Comparison of ENCODE assay signal across 1 cellular context in genomic region chr10:113060221-113061053, GRCh38.
TF ChIP-seq lines count a peak whose summit lies in the region.

No MANE protein-coding gene starts in this region.

TF ChIP-seq in GM23338, 12 proteins besides CTCF, POLR2A, EP300 and RAD21 (continued from another document):
- no peak for TF ChIP-seq ZNF462 (CRISPR knock-in tag; IDR thresholded peaks at IDR 0.05)
